ENCODE assay signal across 8 cellular contexts in the genomic region with DNA sequence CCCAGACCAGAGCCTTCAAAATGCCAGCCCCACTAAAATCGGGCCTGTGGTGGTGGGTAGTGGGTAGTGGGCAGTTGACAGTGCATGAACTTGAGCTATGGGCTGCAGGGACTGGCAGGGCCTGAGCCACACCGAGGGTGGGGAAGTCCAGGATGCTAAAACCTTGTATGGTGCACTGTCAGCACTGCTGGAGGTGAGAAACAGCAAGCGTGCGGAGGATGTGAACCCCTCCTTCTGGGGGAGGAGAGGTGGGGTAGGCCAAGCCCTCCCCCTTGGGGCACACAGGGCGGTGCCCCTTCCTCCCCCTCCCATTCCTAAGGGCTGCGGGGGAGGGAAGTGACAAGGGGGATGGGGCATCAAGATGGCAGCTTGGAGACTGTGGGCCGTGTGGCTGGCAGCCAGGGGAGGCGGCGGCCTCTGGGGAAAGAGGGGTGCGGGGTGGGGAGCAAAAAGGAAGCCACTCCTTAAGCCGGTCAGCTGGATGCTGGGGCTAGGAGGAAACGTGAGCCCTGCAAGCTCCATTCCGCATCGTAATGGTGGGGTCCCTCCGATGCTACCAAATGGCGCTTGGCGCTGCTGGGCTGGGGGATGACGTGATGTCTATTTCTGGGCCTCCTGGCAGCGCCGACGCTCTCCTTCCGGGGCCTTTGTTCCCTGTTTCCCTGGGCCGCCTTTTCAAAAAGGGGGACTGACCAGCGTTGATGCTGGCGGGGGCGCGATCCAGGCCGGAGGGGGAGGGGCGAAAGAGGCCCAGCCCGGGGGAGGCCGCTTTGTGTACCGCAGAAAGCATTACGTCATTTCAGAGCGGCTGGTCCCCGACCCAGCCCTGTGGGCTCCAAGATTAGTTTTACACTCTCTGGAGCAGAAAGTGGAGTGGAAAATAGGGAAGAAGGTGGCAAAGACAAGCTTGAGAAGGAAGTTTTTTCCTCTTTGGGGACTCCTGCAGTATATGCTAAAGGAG. TPM values are rescaled to one million over a fixed set of nuclear protein-coding genes. Genes with fewer than 3 reads are reported as not detected.
DNase-seq lines count a peak whose midpoint lies in the region; ATAC-seq and TF ChIP-seq lines count a peak whose summit lies in the region.

No MANE protein-coding gene starts in this region.

- H3K27ac Mint-ChIP-seq in mesothelial cell of epicardium: no peak overlapping the region

- H4K20me1 ChIP-seq in SK-N-SH (ENCODE audit: insufficient read depth): no peaks in the 10 kb centered on the region

- H3K4me1 ChIP-seq in SK-N-SH (ENCODE audit: control insufficient read depth in 1 of 2, insufficient read depth in 2 of 2, low read depth in 1 of 2, low read length in 1 of 2) (peaks cover 9 to 17% of the 10 kb centered on the region in 2 experiments; a peak in 3 of 4 replicates), adrenal gland (replicated peaks in 1 of 2) (peaks cover 7 to 10% of the 10 kb centered on the region in 2 donors), left ventricle myocardium inferior (peaks cover 54% of the 10 kb centered on the region)

- H3K27me3 Mint-ChIP-seq in mesothelial cell of epicardium (ENCODE audit: low read depth): peaks cover 30% of the 10 kb centered on the region

- peak overlapping the region; percentile 88 for H3K4me2 ChIP-seq in SK-N-SH

- no peak for TF ChIP-seq RAD21 in SK-N-SH (IDR thresholded peaks at IDR 0.05; ENCODE audit: low read length)

- H3K27me3 ChIP-seq in SK-N-SH (ENCODE audit: insufficient read depth) (no peaks in the 10 kb centered on the region), adrenal gland (no peaks in the 10 kb centered on the region), left ventricle myocardium inferior (ENCODE audit: low read depth) (no peaks in the 10 kb centered on the region)

- H3K27ac ChIP-seq in SK-N-SH (ENCODE audit: low read depth in 2 of 2, low read length in 1 of 2): peak overlapping the region; percentile 95 to 96
- H3K27ac ChIP-seq in adrenal gland: peak overlapping the region; percentile 42 to 92 (median 54)
- peak overlapping the region; percentile 90 for H3K27ac ChIP-seq in left ventricle myocardium inferior (replicated peaks)

- DNase-seq in GM13976 (ENCODE audit: low spot score): peak; percentile 80
- peak; percentile 76 for DNase-seq in M059J (ENCODE audit: low read depth)
- DNase-seq in SK-N-SH: peak; percentile 87
- peak; percentile 60 to 90 (median 69) for DNase-seq in adrenal gland
- peak; percentile 88 for DNase-seq in left ventricle myocardium inferior
- DNase-seq in posterior cingulate gyrus: peak; percentile 82 to 98 (median 89)
- DNase-seq in mesothelial cell of epicardium (ENCODE audit: low spot score in 2 of 2, unreplicated experiment in 2 of 2): no peak

- in situ Hi-C loops in GM13976 (cut with MboI; ENCODE audit: low sequenced_read_pairs, unreplicated experiment): no loop called here

- no peak for ATAC-seq in GM21381 (IDR thresholded peaks at IDR 0.05; ENCODE audit: unreplicated experiment)

- H3K36me3 ChIP-seq in SK-N-SH (replicated peaks in 1 of 2; ENCODE audit: control insufficient read depth in 1 of 2, insufficient read depth in 2 of 2, low read length in 1 of 2) (peaks cover 4 to 6% of the 10 kb centered on the region in 2 experiments), adrenal gland (replicated peaks in 1 of 2) (no peaks in the 10 kb centered on the region), left ventricle myocardium inferior (no peaks in the 10 kb centered on the region)

- TF ChIP-seq POLR2A in adrenal gland (IDR thresholded peaks at IDR 0.05): no peak

- intact Hi-C loops in adrenal gland (cut with DNase I): no loop called here
- intact Hi-C loops in left ventricle myocardium inferior (cut with micrococcal nuclease): no loop called here
- intact Hi-C loops in posterior cingulate gyrus (cut with DNase I): loop anchor here (2.0 to 5.0 kb wide), 2 partner anchors 75 to 127 kb away; partner anchors contain the start of gene KHDC4

- CTCF ChIA-PET in SK-N-SH (lab: Yijun Ruan, JAX): interaction anchor here (1.6 kb wide), 1 partner anchor 78 kb away, joined by 3 read pairs; no protein-coding TSS in a partner anchor

- H3K4me3 ChIP-seq in SK-N-SH (ENCODE audit: low read depth in 2 of 2, low read length in 1 of 2) (peak overlapping the region; percentile 66 to 89), adrenal gland (peak overlapping the region in 1 of 4 donors; percentile 53), left ventricle myocardium inferior (peak overlapping the region; percentile 67)

- peak overlapping the region; percentile 71; the same call in 1 of the 2 replicates for H2AFZ ChIP-seq in SK-N-SH (ENCODE audit: low read depth)

- no peaks in the 10 kb centered on the region for H3K9me2 ChIP-seq in SK-N-SH

- peaks cover 14% of the 10 kb centered on the region for H3K4me1 Mint-ChIP-seq in mesothelial cell of epicardium

- H3K9ac ChIP-seq in SK-N-SH: peak overlapping the region; percentile 88

- no peak for TF ChIP-seq CTCF in GM13976 (IDR thresholded peaks at IDR 0.05; ENCODE audit: borderline replicate concordance, control extremely low read depth, extremely low read depth, insufficient read depth, missing control alignments)
- TF ChIP-seq CTCF in SK-N-SH (IDR thresholded peaks at IDR 0.05): no peak
- no peak for TF ChIP-seq CTCF in adrenal gland (IDR thresholded peaks at IDR 0.05)
- no peak for TF ChIP-seq CTCF in left ventricle myocardium inferior (IDR thresholded peaks at IDR 0.05; ENCODE audit: borderline replicate concordance)
- no peak for TF ChIP-seq CTCF in mesothelial cell of epicardium (IDR thresholded peaks at IDR 0.05; ENCODE audit: unreplicated experiment)

- POLR2A ChIA-PET in SK-N-SH (lab: Yijun Ruan, JAX): interaction anchor here (0.7 to 4.0 kb wide), 8 partner anchors 12 to 222 kb away, joined by 3 to 32 read pairs (median 4); partner anchors contain the start of genes KHDC4 and MEX3A

- no peaks in the 10 kb centered on the region for H3K9me3 Mint-ChIP-seq in mesothelial cell of epicardium

- H3K4me3 Mint-ChIP-seq in mesothelial cell of epicardium: no peak overlapping the region

- WGBS in SK-N-SH (ENCODE audit: low lambda C conversion rate): 18% methylated on average over 28 of the region's 35 CpGs
- 7 to 13% (median 8%) methylated on average over 12 to 35 of the region's 35 CpGs for WGBS in adrenal gland, 4 donors

- H3K9me3 ChIP-seq in SK-N-SH: no peaks in the 10 kb centered on the region
- H3K9me3 ChIP-seq in adrenal gland (replicated peaks in 1 of 3): no peaks in the 10 kb centered on the region
- no peaks in the 10 kb centered on the region for H3K9me3 ChIP-seq in left ventricle myocardium inferior (replicated peaks)

- H3K36me3 Mint-ChIP-seq in mesothelial cell of epicardium: peaks cover 2% of the 10 kb centered on the region

- peak in 1 of 2 experiments; percentile 29; a peak in 1 of 4 replicates for TF ChIP-seq EP300 in SK-N-SH (IDR thresholded peaks at IDR 0.05; ENCODE audit: borderline replicate concordance in 1 of 2, low read depth in 1 of 2, low read length in 1 of 2)

- peaks cover 73% of the 10 kb centered on the region for H3K79me2 ChIP-seq in SK-N-SH (ENCODE audit: insufficient read depth)

- peaks cover 32% of the 10 kb centered on the region for H3F3A ChIP-seq in SK-N-SH (replicated peaks; ENCODE audit: insufficient read depth)

TF ChIP-seq in SK-N-SH, 30 proteins besides CTCF, POLR2A, EP300 and RAD21 (continues in another document):
- TF ChIP-seq RFX5 (IDR thresholded peaks at IDR 0.05; ENCODE audit: low read length) (no peak), TCF12 (IDR thresholded peaks at IDR 0.05) (peak; percentile 13; the same call in 1 of the 2 replicates), YY1 (IDR thresholded peaks at IDR 0.05; ENCODE audit: low read depth) (peak; percentile 85), FOXJ3 (CRISPR knock-in tag; IDR thresholded peaks at IDR 0.05) (peak; percentile 41), TAF1 (IDR thresholded peaks at IDR 0.05; ENCODE audit: borderline replicate concordance, low read depth, low read length) (0 out of 2 replicates have a peak, but pooled peaks have one; percentile 30), SIN3A (IDR thresholded peaks at IDR 0.05; ENCODE audit: borderline replicate concordance, low read depth, low read length) (no peak), GATA2 (CRISPR knock-in tag; IDR thresholded peaks at IDR 0.05) (no peak)
- TF ChIP-seq, protein P1, sequence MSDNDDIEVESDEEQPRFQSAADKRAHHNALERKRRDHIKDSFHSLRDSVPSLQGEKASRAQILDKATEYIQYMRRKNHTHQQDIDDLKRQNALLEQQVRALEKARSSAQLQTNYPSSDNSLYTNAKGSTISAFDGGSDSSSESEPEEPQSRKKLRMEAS (IDR thresholded peaks at IDR 0.05; ENCODE audit: low read depth): no peak

RNA-seq across cellular contexts. Expression of gene SYT11, which starts 0.8 kb away (rescaled TPM):
- total RNA-seq in M059J (2014; rRNA removed; shearing (Covaris generic)): 12.0 and 15.8 TPM in 2 replicates
- polyA plus RNA-seq in SK-N-SH (2012; rRNA removed): 26.7 and 37.0 TPM in 2 replicates
- 27.3 and 31.5 TPM in 2 replicates for polyA plus RNA-seq in SK-N-SH (2012; cell fraction: cytosol; rRNA removed)
- polyA plus RNA-seq in SK-N-SH (2012; cell fraction: nucleus; rRNA removed): 18.5 and 34.6 TPM in 2 replicates
- total RNA-seq in adrenal gland: 10 to 100 TPM in 4 of 8 donors, 1 to 10 TPM in 4; 3.0 to 28.2 (median 8.1) TPM
- polyA plus RNA-seq in adrenal gland: 10 to 100 TPM in 1 of 3 donors, 1 to 10 TPM in 2; 1.1 to 19.2 (median 2.8) TPM
- 11.1 TPM for total RNA-seq in left ventricle myocardium inferior
- 0.20 to 0.51 TPM (median 0.45 TPM) in 3 replicates for total RNA-seq in mesothelial cell of epicardium

RNA-seq across cellular contexts. Expression of gene GON4L, which starts 3.1 kb away (rescaled TPM):
- 12.0 and 22.0 TPM in 2 replicates for total RNA-seq in M059J (2014; rRNA removed; shearing (Covaris generic))
- polyA plus RNA-seq in SK-N-SH (2012; rRNA removed) (16.5 and 24.6 TPM in 2 replicates), adrenal gland (10 to 100 TPM; 22.4 to 40.3 (median 32.8) TPM)
- polyA plus RNA-seq in SK-N-SH (2012; cell fraction: cytosol; rRNA removed): 12.1 and 12.3 TPM in 2 replicates
- polyA plus RNA-seq in SK-N-SH (2012; cell fraction: nucleus; rRNA removed): 59.9 and 75.9 TPM in 2 replicates
- total RNA-seq in adrenal gland (10 to 100 TPM; 13.7 to 41.7 (median 35.0) TPM), left ventricle myocardium inferior (24.1 TPM), mesothelial cell of epicardium (62.4 to 70.1 TPM (median 69.8 TPM) in 3 replicates)

RNA-seq across cellular contexts. Expression of gene RIT1, which starts 51.0 kb away (rescaled TPM):
- total RNA-seq in M059J (2014; rRNA removed; shearing (Covaris generic)): 53.9 and 64.3 TPM in 2 replicates
- polyA plus RNA-seq in SK-N-SH (2012; rRNA removed) (28.8 and 35.3 TPM in 2 replicates), adrenal gland (10 to 100 TPM; 10.3 to 18.2 (median 16.2) TPM)
- polyA plus RNA-seq in SK-N-SH (2012; cell fraction: cytosol; rRNA removed): 35.5 and 36.8 TPM in 2 replicates
- polyA plus RNA-seq in SK-N-SH (2012; cell fraction: nucleus; rRNA removed): 18.0 and 29.0 TPM in 2 replicates
- total RNA-seq in adrenal gland (10 to 100 TPM; 19.4 to 39.5 (median 31.2) TPM), left ventricle myocardium inferior (19.0 TPM), mesothelial cell of epicardium (34.3 to 37.0 TPM (median 35.5 TPM) in 3 replicates)

Comparison
In these comparisons a context has a peak if more than half of its experiments do, and no peak if none do; other contexts are left out.
1. DNase-seq: peak in GM13976 (single experiment), M059J (single experiment), SK-N-SH (single experiment), adrenal gland (7 of 7), left ventricle myocardium inferior (single experiment) and posterior cingulate gyrus (10 of 10); none in mesothelial cell of epicardium (0 of 2).
2. Peak in every context shown above with its lines, with median percentiles within 50 percentile points of each other: H3K27ac ChIP-seq.